Comparison of ENCODE assay signal across 19 cellular contexts in the genomic region with DNA sequence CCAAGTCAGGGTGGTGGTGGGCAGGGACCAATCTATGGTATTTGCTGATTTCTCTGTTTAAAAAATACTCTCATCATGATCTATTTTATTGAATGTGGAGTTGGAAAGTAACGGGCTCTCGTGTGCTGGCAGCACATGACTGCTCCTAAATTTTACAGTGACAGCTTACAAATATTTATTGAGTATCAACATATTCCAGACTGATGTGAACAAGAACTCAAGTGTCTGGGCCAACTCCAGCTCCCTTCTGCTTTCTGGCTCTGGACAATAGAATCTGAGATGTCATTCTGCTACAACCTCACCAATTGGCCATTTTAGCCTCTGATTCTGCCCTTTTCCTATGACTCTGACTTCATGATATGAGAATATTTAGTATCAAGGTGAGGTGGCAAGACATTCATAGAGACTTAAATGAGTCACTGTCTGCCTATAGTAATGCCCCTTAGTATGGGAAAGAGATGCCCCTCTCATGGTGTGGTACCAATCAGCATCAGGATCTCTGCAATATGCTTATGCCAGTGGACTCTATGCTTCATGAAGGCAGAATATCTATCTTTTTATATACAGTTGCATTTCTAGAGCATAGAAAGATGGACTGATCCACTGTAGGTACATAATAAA.
"Had no signal": no experiment of that assay in that cellular context is flagged by ENCODE, and none has a peak within 500 bp of the region (broad histone marks: within the 10 kb centered on the region; RNA-seq: fewer than 3 reads in every experiment).

No MANE protein-coding gene starts in this region.

- H3K27ac ChIP-seq: adrenal gland, hepatocyte, neutrophil, pancreas, right lobe of liver had no signal

- H3K36me3 ChIP-seq: adrenal gland, neutrophil, pancreas, right lobe of liver had no signal

- H3K4me1 ChIP-seq: adrenal gland, pancreas, right lobe of liver had no signal

- H3K4me1 Mint-ChIP-seq: natural killer cell had no signal

- H3K27ac Mint-ChIP-seq: natural killer cell had no signal

- ATAC-seq: activated CD4-positive, CD25-positive, alpha-beta regulatory T cell treated with anti-CD3 and anti-CD28 coated beads, Interleukin-2, amount 50 U/mL, for 24 hours; activated T-cell treated with anti-CD3 and anti-CD28 coated beads, Interleukin-2, amount 50 U/mL, for 4 hours; left cardiac atrium; natural killer cell; pancreas; right lobe of liver had no signal

- H2AFZ ChIP-seq: hepatocyte had no signal

- DNase-seq: activated CD4-positive, alpha-beta T cell treated with anti-CD3 and anti-CD28 coated beads, Interleukin-2, amount 50 U/mL, for 1 hour; activated CD8-positive, alpha-beta memory T cell treated with anti-CD3 and anti-CD28 coated beads, Interleukin-2, amount 50 U/mL, for 4 hours; activated effector memory CD4-positive, alpha-beta T cell treated with Interleukin-2 at 50 U/mL for 16 hours; activated naive CD4-positive, alpha-beta T cell treated with anti-CD3 and anti-CD28 coated beads, Interleukin-2, amount 50 U/mL, for 16 hours; activated T-cell treated with anti-CD3 and anti-CD28 coated beads, Interleukin-2, amount 50 U/mL, for 4 hours; adrenal gland; dermis blood vessel endothelial cell; effector memory CD4-positive, alpha-beta T cell; foreskin fibroblast; left cardiac atrium; natural killer cell; pancreas; right lobe of liver; stimulated activated naive CD4-positive, alpha-beta T cell; T1000; trophoblast cell had no signal

- H3K27me3 ChIP-seq: adrenal gland, hepatocyte, neutrophil, right lobe of liver had no signal

- H3K4me2 ChIP-seq: hepatocyte had no signal

- H3K9me3 Mint-ChIP-seq: activated T-cell treated with anti-CD3 and anti-CD28 coated beads, Interleukin-2, amount 50 U/mL, for 4 hours had no signal

- H3K79me2 ChIP-seq: hepatocyte had no signal

- H3K4me3 Mint-ChIP-seq: activated T-cell treated with anti-CD3 and anti-CD28 coated beads, Interleukin-2, amount 50 U/mL, for 4 hours; natural killer cell had no signal

- H3K36me3 Mint-ChIP-seq: natural killer cell had no signal

- H3K9me3 ChIP-seq: adrenal gland, neutrophil, pancreas, right lobe of liver had no signal

- H3K4me3 ChIP-seq: adrenal gland, hepatocyte, pancreas, right lobe of liver had no signal
